In the genomic region with DNA sequence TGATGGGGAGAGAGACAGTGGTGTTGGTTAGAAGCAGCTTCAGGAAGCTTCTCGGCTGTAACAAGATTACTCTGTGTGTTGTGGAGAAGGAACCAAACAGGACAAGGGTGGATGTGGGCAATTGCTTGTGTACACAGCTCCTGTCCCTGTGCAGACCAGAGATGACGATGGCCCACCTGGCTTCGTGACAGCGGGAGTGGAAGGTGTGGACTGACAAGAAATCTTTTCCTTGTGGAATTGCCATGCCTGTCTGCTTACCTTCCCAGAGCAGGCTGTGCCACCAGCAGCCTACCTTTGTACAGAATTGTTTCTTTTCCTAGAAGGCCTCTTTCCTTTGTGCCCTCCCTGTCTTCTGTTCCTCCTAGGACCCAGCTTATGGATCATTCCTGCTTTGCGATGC, we compare ENCODE assay signal across 17 cellular contexts.
DNase-seq lines count a peak whose midpoint lies in the region; ATAC-seq, FAIRE-seq and TF ChIP-seq lines count a peak whose summit lies in the region.
"Had no signal": no experiment of that assay in that cellular context is flagged by ENCODE, and none has a peak within 500 bp of the region (broad histone marks: within the 10 kb centered on the region; RNA-seq: fewer than 3 reads in every experiment).

No MANE protein-coding gene starts in this region.

- no peaks in the 10 kb centered on the region for H3K79me1 ChIP-seq in H1 (ENCODE audit: low read depth, low read length)

- H3K4me1 Mint-ChIP-seq in HFFc6 (ENCODE audit: low read depth) (peaks cover 31% of the 10 kb centered on the region), nephron (peaks cover 51% of the 10 kb centered on the region)
- H3K4me1 Mint-ChIP-seq: CD8-positive, alpha-beta memory T cell had no signal

- no peak overlapping the region for H2BK120ac ChIP-seq in H1 (replicated peaks; ENCODE audit: low read depth, low read length)

- H3K56ac ChIP-seq in H1 (replicated peaks; ENCODE audit: insufficient read length, low read depth, low read length), result no peak overlapping the region

- H4K20me1 ChIP-seq in H1 (replicated peaks in 1 of 2; ENCODE audit: control insufficient read depth in 1 of 2, insufficient read depth in 2 of 2, low read length in 2 of 2), result no peaks in the 10 kb centered on the region

- TF ChIP-seq CTCF in HFFc6 (IDR thresholded peaks at IDR 0.05), result no peak
- no peak for TF ChIP-seq CTCF in H1 (IDR thresholded peaks at IDR 0.05; ENCODE audit: control extremely low read depth in 1 of 3, insufficient read depth in 1 of 3, low read depth in 1 of 3, low read length in 3 of 3)
- TF ChIP-seq CTCF in nephron (IDR thresholded peaks at IDR 0.05; ENCODE audit: unreplicated experiment in 3 of 3), result no peak
- no peak for TF ChIP-seq CTCF in thyroid gland (IDR thresholded peaks at IDR 0.05)
- TF ChIP-seq CTCF in upper lobe of right lung (IDR thresholded peaks at IDR 0.05), result no peak
- no peak for TF ChIP-seq CTCF in kidney (IDR thresholded peaks at IDR 0.05; ENCODE audit: borderline replicate concordance, extremely low read depth, insufficient read depth)
- no peak for TF ChIP-seq CTCF in tibial artery (IDR thresholded peaks at IDR 0.05)

- H3K9ac ChIP-seq in H1 (replicated peaks in 1 of 4; ENCODE audit: extremely low read depth in 1 of 4, low read depth in 3 of 4, low read length in 3 of 4) (no peak overlapping the region), kidney (ENCODE audit: low read length in 2 of 2) (no peak overlapping the region)

- H3K27me3 Mint-ChIP-seq in HFFc6 (ENCODE audit: insufficient read depth) (peaks cover 6% of the 10 kb centered on the region), nephron (ENCODE audit: low read depth) (no peaks in the 10 kb centered on the region)

- 0 out of 2 replicates have a peak overlapping the region, but pooled peaks have one; percentile 8 for H2BK5ac ChIP-seq in H1 (ENCODE audit: low read depth, low read length)

- POLR2A ChIA-PET in H1 (lab: Charles Lee; ENCODE audit: partially characterized antibody), result no interaction called here

- H4K8ac ChIP-seq in H1 (ENCODE audit: extremely low read depth, insufficient read depth, low read length), result no peak overlapping the region

- H2BK15ac ChIP-seq in H1 (ENCODE audit: low read length), result no peak overlapping the region

- TF ChIP-seq RAD21 in H1 (IDR thresholded peaks at IDR 0.05 in 1 of 2, conservative IDR thresholded peaks at IDR 0.05 in 1 of 2; ENCODE audit: low read depth in 2 of 2, low read length in 2 of 2), result no peak

- H3K4me3 ChIP-seq in H1 (ENCODE audit: extremely low read depth in 1 of 4, insufficient read depth in 2 of 4, low read depth in 3 of 4, low read length in 4 of 4), result no peak overlapping the region
- no peak overlapping the region for H3K4me3 ChIP-seq in thyroid gland (replicated peaks in 1 of 3)
- no peak overlapping the region for H3K4me3 ChIP-seq in upper lobe of right lung
- no peak overlapping the region for H3K4me3 ChIP-seq in kidney (ENCODE audit: low read length in 2 of 2)
- H3K4me3 ChIP-seq in tibial artery, result no peak overlapping the region
- H3K4me3 ChIP-seq: MG63, PC-9 had no signal

- no peak overlapping the region for H4K91ac ChIP-seq in H1 (replicated peaks; ENCODE audit: insufficient read length, low read length)

- H3K4me3 Mint-ChIP-seq in HFFc6 (no peak overlapping the region), nephron (no peak overlapping the region)
- H3K4me3 Mint-ChIP-seq: CD8-positive, alpha-beta memory T cell had no signal

- no peak overlapping the region for H2BK12ac ChIP-seq in H1 (ENCODE audit: low read depth, low read length)

- WGBS in H1 (ENCODE audit: extremely low coverage in 1 of 2, insufficient coverage in 1 of 2, insufficient read length in 1 of 2, insufficient replicate concordance in 2 of 2, low coverage in 1 of 2, low lambda C conversion rate in 2 of 2, missing lambda C conversion rate in 1 of 2), 2 experiments, result 94% methylated on average over 5 of the region's 5 CpGs; no CpG with 5 or more reads in 1 of the 2 experiments
- WGBS in thyroid gland, 2 donors, result 71 to 75% methylated on average over 5 of the region's 5 CpGs

- TF ChIP-seq POLR2A in H1 (IDR thresholded peaks at IDR 0.05; ENCODE audit: control extremely low read depth in 1 of 2, low read depth in 2 of 2, low read length in 2 of 2), result no peak
- no peak for TF ChIP-seq POLR2A in thyroid gland (IDR thresholded peaks at IDR 0.05)

- no peak overlapping the region for H3K23ac ChIP-seq in H1 (ENCODE audit: insufficient read length)

- FAIRE-seq in H1 (lab: Jason Lieb, UNC) (no peak), kidney (lab: Jason Lieb, UNC) (no peak)
- FAIRE-seq: GM12892 had no signal

- no peak overlapping the region for H3K4ac ChIP-seq in H1 (replicated peaks; ENCODE audit: insufficient read length, low read depth, low read length)

- no peak overlapping the region for H3K18ac ChIP-seq in H1 (ENCODE audit: extremely low read depth, low read length)

- H3K4me2 ChIP-seq in H1 (ENCODE audit: insufficient read depth in 1 of 2, low read depth in 2 of 2, low read length in 2 of 2), result no peak overlapping the region
- H3K4me2 ChIP-seq: PC-9 had no signal

- H3K9me3 ChIP-seq in H1 (ENCODE audit: insufficient read depth in 2 of 2, low read depth in 1 of 2, low read length in 1 of 2) (no peaks in the 10 kb centered on the region), thyroid gland (no peaks in the 10 kb centered on the region), upper lobe of right lung (no peaks in the 10 kb centered on the region), kidney (ENCODE audit: control insufficient read depth in 1 of 2, low read length in 2 of 2) (no peaks in the 10 kb centered on the region), tibial artery (no peaks in the 10 kb centered on the region)
- H3K9me3 ChIP-seq: BE2C, MG63 had no signal

- H4K5ac ChIP-seq in H1 (ENCODE audit: insufficient read length, low read depth, low read length), result no peak overlapping the region

- no peak overlapping the region for H3K27ac ChIP-seq in H1 (ENCODE audit: low read depth, low read length)
- peak overlapping the region; percentile 81 to 89 (median 86) for H3K27ac ChIP-seq in thyroid gland
- H3K27ac ChIP-seq in upper lobe of right lung, result no peak overlapping the region
- H3K27ac ChIP-seq in kidney (ENCODE audit: low read depth in 2 of 2, low read length in 2 of 2), result no peak overlapping the region
- H3K27ac ChIP-seq in tibial artery, result peak overlapping the region in 1 of 2 donors; percentile 0
- H3K27ac ChIP-seq: PC-9 had no signal

- no peak for ATAC-seq in upper lobe of right lung

- no peaks in the 10 kb centered on the region; a peak in 2 of 7 replicates for H3K4me1 ChIP-seq in H1 (replicated peaks in 1 of 4; ENCODE audit: control insufficient read depth in 3 of 4, insufficient read depth in 4 of 4, low read length in 3 of 4)
- peaks cover 50 to 62% of the 10 kb centered on the region in 2 donors for H3K4me1 ChIP-seq in thyroid gland
- peaks cover 22% of the 10 kb centered on the region for H3K4me1 ChIP-seq in upper lobe of right lung
- H3K4me1 ChIP-seq in kidney (ENCODE audit: control insufficient read depth in 1 of 2, insufficient read depth in 1 of 2, low read depth in 1 of 2, low read length in 2 of 2), result peaks cover 0 to 13% of the 10 kb centered on the region in 2 donors
- H3K4me1 ChIP-seq in tibial artery, result peaks cover 0 to 44% (median 8%) of the 10 kb centered on the region in 4 donors

- H3K36me3 Mint-ChIP-seq in HFFc6 (ENCODE audit: low read depth) (peaks cover 48% of the 10 kb centered on the region), nephron (ENCODE audit: low read depth) (peaks cover 46% of the 10 kb centered on the region)
- H3K36me3 Mint-ChIP-seq: CD8-positive, alpha-beta memory T cell had no signal

- DNase-seq in HFFc6, result no peak
- no peak for DNase-seq in H1 (ENCODE audit: low read depth in 1 of 2, low spot score in 2 of 2)
- DNase-seq in thyroid gland, result peak in 1 of 2 donors; percentile 42
- DNase-seq in RKO (ENCODE audit: low spot score), result no peak
- DNase-seq in upper lobe of right lung, result no peak
- no peak for DNase-seq in kidney
- DNase-seq in tibial artery, result no peak
- DNase-seq: BE2C; CD8-positive, alpha-beta memory T cell; H7; MG63; NCI-H1092; NCI-H510A treated with DMSO at 0.1 percent for 48 hours; NCI-H82; PC-9 had no signal

- CTCF ChIA-PET in H1 (lab: Charles Lee; ENCODE audit: partially characterized antibody), result interaction anchor here (1.2 to 1.7 kb wide), 6 partner anchors 8 to 124 kb away, joined by 3 to 6 read pairs (median 4); no protein-coding TSS in a partner anchor

- no peak overlapping the region for H3K14ac ChIP-seq in H1 (ENCODE audit: insufficient read length)

- H3K27me3 ChIP-seq in H1 (replicated peaks in 1 of 4; ENCODE audit: control insufficient read depth in 3 of 4, extremely low read depth in 1 of 4, insufficient read depth in 3 of 4, low read length in 3 of 4) (no peaks in the 10 kb centered on the region), thyroid gland (no peaks in the 10 kb centered on the region), upper lobe of right lung (no peaks in the 10 kb centered on the region), tibial artery (no peaks in the 10 kb centered on the region)
- H3K27me3 ChIP-seq: BE2C, MG63 had no signal

- no peak for TF ChIP-seq EP300 in H1 (IDR thresholded peaks at IDR 0.05; ENCODE audit: borderline replicate concordance in 1 of 2, low read depth in 2 of 2, low read length in 2 of 2)

- H2AFZ ChIP-seq in H1 (ENCODE audit: low read length), result no peak overlapping the region
- H2AFZ ChIP-seq: PC-9 had no signal

- H2BK20ac ChIP-seq in H1 (ENCODE audit: low read length), result no peak overlapping the region

- H3K36me3 ChIP-seq in H1 (ENCODE audit: control insufficient read depth in 2 of 4, insufficient read depth in 4 of 4, low read length in 3 of 4), result no peaks in the 10 kb centered on the region; a peak in 2 of 8 replicates
- H3K36me3 ChIP-seq in thyroid gland, result no peaks in the 10 kb centered on the region
- H3K36me3 ChIP-seq in upper lobe of right lung, result no peaks in the 10 kb centered on the region
- peaks cover 6 to 19% of the 10 kb centered on the region in 2 donors for H3K36me3 ChIP-seq in kidney (ENCODE audit: control insufficient read depth in 1 of 2, insufficient read depth in 2 of 2, low read length in 2 of 2)
- H3K36me3 ChIP-seq in tibial artery, result peaks cover 3 to 7% (median 4%) of the 10 kb centered on the region in 3 donors
- H3K36me3 ChIP-seq: BE2C had no signal

- H3K23me2 ChIP-seq in H1 (ENCODE audit: low read depth, low read length), result no peaks in the 10 kb centered on the region

- H3K9me3 Mint-ChIP-seq in HFFc6, result no peaks in the 10 kb centered on the region
- H3K9me3 Mint-ChIP-seq in nephron, result no peaks in the 10 kb centered on the region
- H3K9me3 Mint-ChIP-seq: CD8-positive, alpha-beta memory T cell had no signal

- intact Hi-C loops in thyroid gland (cut with DNase I) (no loop called here), upper lobe of right lung (cut with DNase I) (loop anchor here (10.0 kb wide), 1 partner anchor 125 kb away; a partner anchor contains a TSS), kidney (cut with DNase I) (no loop called here), tibial artery (cut with DNase I; ENCODE audit: low total_unique reads) (no loop called here)

- no peak overlapping the region for H2AK5ac ChIP-seq in H1 (ENCODE audit: low read depth, low read length)

- H3K27ac Mint-ChIP-seq in HFFc6 (peak overlapping the region; percentile 58; the same call in 1 of the 2 replicates), nephron (peak overlapping the region; percentile 59 to 78 (median 60))
- H3K27ac Mint-ChIP-seq: CD8-positive, alpha-beta memory T cell had no signal

- no peaks in the 10 kb centered on the region for H3K79me2 ChIP-seq in H1 (ENCODE audit: control insufficient read depth in 1 of 2, insufficient read depth in 2 of 2, low read length in 2 of 2)

Comparison
In these comparisons a context has a peak if more than half of its experiments do, and no peak if none do; other contexts are left out.
1. H3K27ac ChIP-seq: peak in thyroid gland (3 of 3); none in H1 (single experiment), upper lobe of right lung (single experiment) and kidney (0 of 2).